ENCODE assay signal across 8 cellular contexts in the genomic region with DNA sequence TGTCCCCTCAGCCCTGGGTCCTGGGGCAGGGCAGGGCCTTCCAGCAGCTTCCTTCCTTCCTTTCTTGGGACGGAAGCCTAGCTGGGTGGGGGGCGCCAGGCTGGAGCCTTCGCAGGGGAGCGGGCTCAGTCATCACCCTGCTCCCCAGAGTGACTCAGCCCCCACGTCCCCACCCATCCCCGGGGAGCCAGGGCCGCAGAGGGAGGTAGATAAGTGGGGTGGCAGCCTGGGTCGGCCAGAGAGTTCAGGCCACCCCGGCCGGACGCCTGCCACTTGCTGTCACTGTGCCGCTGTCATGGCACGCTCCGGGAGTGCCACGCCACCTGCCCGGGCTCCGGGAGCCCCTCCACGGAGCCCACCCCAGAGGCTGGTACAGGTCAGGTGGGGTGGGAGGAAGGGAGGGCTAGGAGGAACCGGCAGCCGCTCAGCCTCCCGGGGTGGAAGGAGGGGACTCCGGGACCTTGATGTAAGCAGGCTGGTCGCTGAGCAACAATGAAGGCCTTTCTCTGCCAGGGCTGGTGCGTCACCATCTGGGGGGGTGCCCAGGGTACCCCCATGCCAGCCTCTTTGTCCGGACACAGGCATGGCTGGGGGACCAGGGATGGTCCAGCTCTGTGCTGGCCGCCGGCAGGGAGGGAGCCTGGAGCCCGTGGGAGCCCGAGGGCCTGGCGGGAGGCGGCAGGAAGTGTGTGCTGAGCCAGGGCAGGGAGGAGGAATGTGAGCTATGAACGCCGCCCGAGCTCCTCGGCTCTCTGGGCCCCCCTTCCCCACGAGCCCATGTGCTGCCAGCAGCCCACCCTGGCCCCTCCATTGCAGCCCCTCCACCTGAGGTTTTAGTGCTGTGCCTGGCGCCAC. TPM values are rescaled to one million over a fixed set of nuclear protein-coding genes. Genes with fewer than 3 reads are reported as not detected.
DNase-seq lines count a peak whose midpoint lies in the region; ATAC-seq and TF ChIP-seq lines count a peak whose summit lies in the region.

No MANE protein-coding gene starts in this region.

- in situ Hi-C loops in gastrocnemius medialis (cut with MboI; ENCODE audit: low sequenced_read_pairs in 4 of 4), result no loop called here

- DNase-seq in GM03348 (ENCODE audit: low spot score) (peak; percentile 89), amygdala (lab: John Stamatoyannopoulos, UW) (peak; percentile 37 to 97 (median 89)), hippocampal formation (lab: John Stamatoyannopoulos, UW) (peak; percentile 80 to 89), gastrocnemius medialis (no peak), NCI-H1105 (lab: John Stamatoyannopoulos, UW) (no peak), SKM-1 treated with dmso at 0.1 percent for 144 hours (lab: John Stamatoyannopoulos, UW; ENCODE audit: unreplicated experiment) (no peak)
- no peak for DNase-seq in activated CD4-positive, alpha-beta memory T cell treated with anti-CD3 and anti-CD28 coated beads for 36 hours

- POLR2A ChIA-PET in activated CD4-positive, alpha-beta memory T cell treated with anti-CD3 and anti-CD28 coated beads for 36 hours (lab: Charles Lee), result no interaction called here

- H3K27me3 ChIP-seq in gastrocnemius medialis, result no peaks in the 10 kb centered on the region

- H3K27me3 Mint-ChIP-seq in activated CD4-positive, alpha-beta memory T cell treated with anti-CD3 and anti-CD28 coated beads for 36 hours, result no peaks in the 10 kb centered on the region

- CTCF ChIA-PET in activated CD4-positive, alpha-beta memory T cell treated with anti-CD3 and anti-CD28 coated beads for 36 hours (lab: Charles Lee), result interaction anchor here (1.0 to 1.1 kb wide), 2 partner anchors 11 to 107 kb away, joined by 4 to 5 read pairs; no protein-coding TSS in a partner anchor

- no peak for TF ChIP-seq POLR2A in gastrocnemius medialis (IDR thresholded peaks at IDR 0.05)

- H3K4me3 Mint-ChIP-seq in activated CD4-positive, alpha-beta memory T cell treated with anti-CD3 and anti-CD28 coated beads for 36 hours, result no peak overlapping the region

- H3K4me3 ChIP-seq in gastrocnemius medialis, result peak overlapping the region; percentile 48 to 62 (median 54)

- no peaks in the 10 kb centered on the region for H3K9me3 ChIP-seq in gastrocnemius medialis

- no peak overlapping the region for H3K27ac Mint-ChIP-seq in activated CD4-positive, alpha-beta memory T cell treated with anti-CD3 and anti-CD28 coated beads for 36 hours

- TF ChIP-seq CTCF in gastrocnemius medialis (IDR thresholded peaks at IDR 0.05 in 4 of 5, conservative IDR thresholded peaks at IDR 0.05 in 1 of 5), result no peak

- ATAC-seq in gastrocnemius medialis (peak; percentile 31 to 35), HG02763 (IDR thresholded peaks at IDR 0.05; ENCODE audit: unreplicated experiment) (no peak)

- no peaks in the 10 kb centered on the region for H3K36me3 Mint-ChIP-seq in activated CD4-positive, alpha-beta memory T cell treated with anti-CD3 and anti-CD28 coated beads for 36 hours

- no peaks in the 10 kb centered on the region for H3K4me1 Mint-ChIP-seq in activated CD4-positive, alpha-beta memory T cell treated with anti-CD3 and anti-CD28 coated beads for 36 hours (ENCODE audit: low read depth)

- intact Hi-C loops in gastrocnemius medialis (cut with DNase I; ENCODE audit: low total_unique reads), result no loop called here
- intact Hi-C loops in activated CD4-positive, alpha-beta memory T cell treated with anti-CD3 and anti-CD28 coated beads for 36 hours (cut with micrococcal nuclease), result no loop called here

- H3K27ac ChIP-seq in gastrocnemius medialis, result peak overlapping the region; percentile 76 to 85 (median 78)

- H3K9me3 Mint-ChIP-seq in activated CD4-positive, alpha-beta memory T cell treated with anti-CD3 and anti-CD28 coated beads for 36 hours, result no peaks in the 10 kb centered on the region

- H3K4me1 ChIP-seq in gastrocnemius medialis, result peaks cover 4 to 28% of the 10 kb centered on the region in 2 donors

- H3K36me3 ChIP-seq in gastrocnemius medialis, result no peaks in the 10 kb centered on the region

RNA-seq across cellular contexts. Expression of gene NHERF2, which starts 6.6 kb away (rescaled TPM):
- 10 to 100 TPM; 51.6 to 86.9 (median 74.4) TPM for total RNA-seq in gastrocnemius medialis
- 1 to 10 TPM; 1.1 to 1.4 TPM for total RNA-seq in activated CD4-positive, alpha-beta memory T cell treated with anti-CD3 and anti-CD28 coated beads for 36 hours

RNA-seq across cellular contexts. Expression of gene NPW, which starts 13.7 kb away (rescaled TPM):
- not detected for total RNA-seq in gastrocnemius medialis
- 1 to 10 TPM; 1.3 to 2.0 TPM for total RNA-seq in activated CD4-positive, alpha-beta memory T cell treated with anti-CD3 and anti-CD28 coated beads for 36 hours

RNA-seq across cellular contexts. Expression of gene NTHL1, which starts 14.3 kb away (rescaled TPM):
- 10 to 100 TPM in 1 of 4 donors, 1 to 10 TPM in 3; 3.5 to 13.6 (median 6.4) TPM for total RNA-seq in gastrocnemius medialis
- total RNA-seq in activated CD4-positive, alpha-beta memory T cell treated with anti-CD3 and anti-CD28 coated beads for 36 hours, result 10 to 100 TPM; 24.3 to 26.2 TPM

RNA-seq across cellular contexts. Expression of gene TSC2, which starts 14.5 kb away (rescaled TPM):
- total RNA-seq in gastrocnemius medialis, result 10 to 100 TPM; 44.5 to 62.7 (median 53.8) TPM
- total RNA-seq in activated CD4-positive, alpha-beta memory T cell treated with anti-CD3 and anti-CD28 coated beads for 36 hours, result 10 to 100 TPM; 56.6 to 63.9 TPM

RNA-seq across cellular contexts. Expression of gene ZNF598, which starts 23.7 kb away (rescaled TPM):
- 10 to 100 TPM; 57.0 to 92.2 (median 75.4) TPM for total RNA-seq in gastrocnemius medialis
- 10 to 100 TPM; 67.2 to 67.6 TPM for total RNA-seq in activated CD4-positive, alpha-beta memory T cell treated with anti-CD3 and anti-CD28 coated beads for 36 hours

Comparison
In these comparisons a context has a peak if more than half of its experiments do, and no peak if none do; other contexts are left out.
1. DNase-seq: peak in GM03348 (single experiment), amygdala (56 of 56) and hippocampal formation (2 of 2); none in gastrocnemius medialis (0 of 2), NCI-H1105 (single experiment), activated CD4-positive, alpha-beta memory T cell treated with anti-CD3 and anti-CD28 coated beads for 36 hours (single experiment) and SKM-1 treated with dmso at 0.1 percent for 144 hours (single experiment).
2. RNA of gene NHERF2, which starts 6.6 kb away (total RNA-seq): 51.6 to 86.9 TPM in gastrocnemius medialis; 1.1 to 1.4 TPM in activated CD4-positive, alpha-beta memory T cell treated with anti-CD3 and anti-CD28 coated beads for 36 hours; every median in the first group is over 10 times any median in the second.